Comparison of ENCODE assay signal across 8 cellular contexts in genomic region chr20:5127204-5127858, GRCh38. TPM values are rescaled to one million over a fixed set of nuclear protein-coding genes. Genes with fewer than 3 reads are reported as not detected.
A peak's percentile ranks its signal among the peaks of the same experiment; 100 is the strongest.
DNase-seq lines count a peak whose midpoint lies in the region; ATAC-seq, FAIRE-seq and TF ChIP-seq lines count a peak whose summit lies in the region.

No MANE protein-coding gene starts in this region.

- TF ChIP-seq POLR2A in GM12891 (IDR thresholded peaks at IDR 0.05; ENCODE audit: low read depth, low read length) (no peak), GM12878 (IDR thresholded peaks at IDR 0.05; ENCODE audit: low read depth, low read length) (peak; percentile 6; the same call in 1 of the 2 replicates), spleen (IDR thresholded peaks at IDR 0.05) (peak in 1 of 3 donors; percentile 18)

- peak; percentile 17 for ATAC-seq in HG02588 (IDR thresholded peaks at IDR 0.05; ENCODE audit: unreplicated experiment)
- ATAC-seq in GM12878 = peak; percentile 73

- RAD21 ChIA-PET in GM12878 (lab: Charles Lee; ENCODE audit: unreplicated experiment) = interaction anchor here (0.6 to 6.1 kb wide), 36 partner anchors 8 to 661 kb away, joined by 3 to 345 read pairs (median 6); no protein-coding TSS in a partner anchor

- no peak for TF ChIP-seq CTCF in GM12878 (IDR thresholded peaks at IDR 0.05 in 2 of 3, conservative IDR thresholded peaks at IDR 0.05 in 1 of 3; ENCODE audit: control insufficient read depth in 2 of 3, extremely low read depth in 1 of 3, insufficient read depth in 1 of 3, low read depth in 3 of 3, low read length in 3 of 3)
- TF ChIP-seq CTCF in spleen (IDR thresholded peaks at IDR 0.05 in 8 of 11, conservative IDR thresholded peaks at IDR 0.05 in 3 of 11) = no peak

- POLR2A ChIA-PET in GM12878 (lab: Charles Lee) = interaction anchor here (0.9 to 2.1 kb wide), 13 partner anchors 8 to 314 kb away, joined by 3 to 30 read pairs (median 6); no protein-coding TSS in a partner anchor

- peak; percentile 81 for FAIRE-seq in GM12891 (lab: Jason Lieb, UNC)
- peak; percentile 84 for FAIRE-seq in GM12878 (lab: Jason Lieb, UNC)

- SMC1A ChIA-PET in GM12878 (lab: Charles Lee; ENCODE audit: uncharacterized antibody, unreplicated experiment) = interaction anchor here (0.8 to 6.0 kb wide), 24 partner anchors 8 to 365 kb away, joined by 3 to 229 read pairs (median 6); no protein-coding TSS in a partner anchor

- CTCF ChIA-PET in GM12878 (lab: Yijun Ruan, JAX) = interaction anchor here (0.8 to 10.2 kb wide), 28 partner anchors 9 to 514 kb away, joined by 3 to 386 read pairs (median 8); no protein-coding TSS in a partner anchor

- H3K36me3 ChIP-seq in GM12878 (ENCODE audit: control insufficient read depth in 2 of 2, insufficient read depth in 2 of 2, low read length in 1 of 2) (peaks cover 0 to 6% of the 10 kb centered on the region in 2 experiments; a peak in 1 of 4 replicates), spleen (peaks cover 0 to 28% (median 0%) of the 10 kb centered on the region in 6 donors)

- no peaks in the 10 kb centered on the region for H3K27me3 ChIP-seq in GM12878 (replicated peaks in 1 of 2; ENCODE audit: control insufficient read depth in 2 of 2, insufficient read depth in 2 of 2, low read length in 1 of 2)
- no peaks in the 10 kb centered on the region for H3K27me3 ChIP-seq in spleen (replicated peaks in 1 of 7)

- H2AFZ ChIP-seq in GM12878 (ENCODE audit: control insufficient read depth, low read depth, low read length) = peak overlapping the region; percentile 85

- peaks cover 29% of the 10 kb centered on the region for H3K79me2 ChIP-seq in GM12878 (ENCODE audit: control insufficient read depth, insufficient read depth, low read length)

- DNase-seq in GM12891 (ENCODE audit: insufficient read length, low spot score) = peak; percentile 37
- peak; percentile 41 for DNase-seq in NCI-H1105 (lab: John Stamatoyannopoulos, UW)
- peak; percentile 28 for DNase-seq in T1000 (lab: John Stamatoyannopoulos, UW)
- peak; percentile 43 for DNase-seq in GM12878 (ENCODE audit: low read depth, low spot score)
- DNase-seq in spleen = peak; percentile 91
- DNase-seq in occipital lobe (lab: John Stamatoyannopoulos, UW) = no peak

- intact Hi-C loops in GM12878 (cut with micrococcal nuclease; ENCODE audit: unreplicated experiment) (loop anchor here (2.0 kb wide), 2 partner anchors 43 to 321 kb away; no protein-coding TSS in a partner anchor), spleen (cut with DNase I; ENCODE audit: low total_unique reads) (loop anchor here (5.0 kb wide), 1 partner anchor 65 kb away; no protein-coding TSS in a partner anchor)

- no peak for TF ChIP-seq EP300 in GM12878 (IDR thresholded peaks at IDR 0.05; ENCODE audit: borderline replicate concordance in 1 of 2, control insufficient read depth in 1 of 2, low read depth in 2 of 2, low read length in 2 of 2)

- no peaks in the 10 kb centered on the region for H4K20me1 ChIP-seq in GM12878 (ENCODE audit: control insufficient read depth, insufficient read depth)

- H3K27ac ChIP-seq in GM12878 (ENCODE audit: control insufficient read depth, insufficient read depth) (peak overlapping the region; percentile 87), spleen (peak overlapping the region; percentile 75 to 99 (median 96))

- TF ChIP-seq RAD21 in GM12878 (IDR thresholded peaks at IDR 0.05; ENCODE audit: insufficient read depth, low read depth, low read length) = no peak

- under 1% methylated on average over 44 of the region's 44 CpGs for WGBS in GM12878 (ENCODE audit: insufficient coverage, insufficient replicate concordance, low lambda C conversion rate, missing lambda C conversion rate)
- 0 to 3% (median 1%) methylated on average over 10 to 44 of the region's 44 CpGs for WGBS in spleen, 5 donors

- peak overlapping the region; percentile 89 for H3K9ac ChIP-seq in GM12878 (ENCODE audit: control insufficient read depth, insufficient read depth, low read length)

- no TSS peak for BruUV-seq in GM12878 (replicated peaks; lab: Mats Ljungman, UMichigan)

- H3K4me3 ChIP-seq in GM12878 (peak overlapping the region; percentile 88), iPS-18c (ENCODE audit: insufficient read depth, low read depth, low read length) (peak overlapping the region; percentile 94), spleen (peak overlapping the region; percentile 52 to 97 (median 76))

- peak overlapping the region; percentile 94 for H3K4me2 ChIP-seq in GM12878 (ENCODE audit: control insufficient read depth, insufficient read depth)

- in situ Hi-C loops in GM12878 (cut with MboI) = no loop called here

- H3K9me3 ChIP-seq in GM12878 (replicated peaks; ENCODE audit: control insufficient read depth, insufficient read depth, low read length) (no peaks in the 10 kb centered on the region), iPS-18c (ENCODE audit: control insufficient read depth, insufficient read depth, low read length) (no peaks in the 10 kb centered on the region), spleen (no peaks in the 10 kb centered on the region)

- H3K4me1 ChIP-seq in GM12878 (ENCODE audit: control insufficient read depth, insufficient read depth, low read length) (peaks cover 16% of the 10 kb centered on the region), spleen (peaks cover 16 to 70% (median 37%) of the 10 kb centered on the region in 6 donors)

TF ChIP-seq in GM12891, 5 proteins besides CTCF, POLR2A, EP300 and RAD21 (continues in another document):
- TF ChIP-seq POLR2AphosphoS5 (IDR thresholded peaks at IDR 0.05; ENCODE audit: low read depth, low read length) = no peak

TF ChIP-seq in GM12878, 131 proteins besides CTCF, POLR2A, EP300 and RAD21 (continues in another document):
- no peak for TF ChIP-seq ZNF24 (IDR thresholded peaks at IDR 0.05)

RNA-seq across cellular contexts. Expression of gene CDS2, which starts 0.5 kb away (rescaled TPM):
- polyA plus RNA-seq in GM12891 (2012; ENCODE audit: low read depth, missing spikeins) = 5.9 TPM
- total RNA-seq in GM12878 (2013; cell fraction: nucleolus; rRNA removed) = 65.8 and 72.7 TPM in 2 replicates
- total RNA-seq in GM12878 (2014; rRNA removed) (16.5 and 19.6 TPM in 2 replicates), GM12878 (2014; rRNA removed; fragmentation: Illumina TruSeq; extraction: Trizol) (19.3 and 19.8 TPM in 2 replicates), GM12878 (2021) (41.1 and 41.4 TPM in 2 replicates), spleen (10 to 100 TPM; 33.1 to 61.8 (median 45.5) TPM), occipital lobe (67.2 TPM)
- 8.5 TPM for polyA plus RNA-seq in GM12878 (2011; ENCODE audit: low read depth)
- polyA plus RNA-seq in GM12878 (2011; rRNA removed) (89.4 and 94.7 TPM in 2 replicates), GM12878 (2014; fragmentation: Illumina TruSeq; extraction: Trizol) (26.4 and 29.3 TPM in 2 replicates), GM12878 (2014; fragmentation: Nextera tagmentation; extraction: Ambion mirVana) (10 to 100 TPM; 11.5 to 15.4 TPM), GM12878 (2014; rRNA removed) (13.5 and 17.8 TPM in 2 replicates), GM12878 (2016; fragmentation: Nextera tagmentation; extraction: Ambion mirVana) (10 to 100 TPM; 59.5 to 59.8 TPM), spleen (10 to 100 TPM in 1 of 3 donors, 1 to 10 TPM in 2; 6.9 to 10.7 (median 9.1) TPM)
- 34.4 and 52.3 TPM in 2 replicates for polyA plus RNA-seq in GM12878 (2011; cell fraction: cytosol; rRNA removed)
- 38.5 and 57.8 TPM in 2 replicates for polyA plus RNA-seq in GM12878 (2011; cell fraction: nucleus; rRNA removed)
- polyA plus RNA-seq in GM12878 (2012) = 9.9 and 13.1 TPM in 2 replicates
- 64.4 and 105 TPM in 2 replicates for polyA minus RNA-seq in GM12878 (2011; rRNA and poly(A)+ RNA removed)
- polyA minus RNA-seq in GM12878 (2011; cell fraction: cytosol; rRNA and poly(A)+ RNA removed) = 9.4 and 16.5 TPM in 2 replicates
- 15.5 and 20.8 TPM in 2 replicates for polyA minus RNA-seq in GM12878 (2011; cell fraction: nucleus; rRNA and poly(A)+ RNA removed)

RNA-seq across cellular contexts. Expression of gene PCNA, which starts 7.6 kb away (rescaled TPM):
- polyA plus RNA-seq in GM12891 (2012; ENCODE audit: low read depth, missing spikeins) = 269 TPM
- 68.2 and 72.6 TPM in 2 replicates for total RNA-seq in GM12878 (2013; cell fraction: nucleolus; rRNA removed)
- 493 and 526 TPM in 2 replicates for total RNA-seq in GM12878 (2014; rRNA removed)
- 470 and 509 TPM in 2 replicates for total RNA-seq in GM12878 (2014; rRNA removed; fragmentation: Illumina TruSeq; extraction: Trizol)
- total RNA-seq in GM12878 (2021) = 389 and 402 TPM in 2 replicates
- 175 TPM for polyA plus RNA-seq in GM12878 (2011; ENCODE audit: low read depth)
- polyA plus RNA-seq in GM12878 (2011; rRNA removed) = 565 and 738 TPM in 2 replicates
- polyA plus RNA-seq in GM12878 (2011; cell fraction: cytosol; rRNA removed) = 683 and 744 TPM in 2 replicates
- polyA plus RNA-seq in GM12878 (2011; cell fraction: nucleus; rRNA removed) = 317 and 447 TPM in 2 replicates
- polyA plus RNA-seq in GM12878 (2012) = 215 and 236 TPM in 2 replicates
- polyA plus RNA-seq in GM12878 (2014; fragmentation: Illumina TruSeq; extraction: Trizol) = 459 and 487 TPM in 2 replicates
- 100 to 1,000 TPM; 651 to 694 TPM for polyA plus RNA-seq in GM12878 (2014; fragmentation: Nextera tagmentation; extraction: Ambion mirVana)
- 464 and 516 TPM in 2 replicates for polyA plus RNA-seq in GM12878 (2014; rRNA removed)
- 100 to 1,000 TPM; 568 to 618 TPM for polyA plus RNA-seq in GM12878 (2016; fragmentation: Nextera tagmentation; extraction: Ambion mirVana)
- 328 and 409 TPM in 2 replicates for polyA minus RNA-seq in GM12878 (2011; rRNA and poly(A)+ RNA removed)
- 236 and 284 TPM in 2 replicates for polyA minus RNA-seq in GM12878 (2011; cell fraction: cytosol; rRNA and poly(A)+ RNA removed)
- 83.2 and 141 TPM in 2 replicates for polyA minus RNA-seq in GM12878 (2011; cell fraction: nucleus; rRNA and poly(A)+ RNA removed)
- total RNA-seq in spleen = 10 to 100 TPM; 39.6 to 81.5 (median 45.9) TPM
- 100 to 1,000 TPM in 1 of 3 donors, 10 to 100 TPM in 2; 45.6 to 106 (median 90.0) TPM for polyA plus RNA-seq in spleen
- total RNA-seq in occipital lobe = 40.9 TPM

RNA-seq across cellular contexts. Expression of gene TMEM230, which starts 14.5 kb away (rescaled TPM):
- polyA plus RNA-seq in GM12891 (2012; ENCODE audit: low read depth, missing spikeins) = 75.8 TPM
- 48.5 and 48.6 TPM in 2 replicates for total RNA-seq in GM12878 (2013; cell fraction: nucleolus; rRNA removed)
- total RNA-seq in GM12878 (2014; rRNA removed) = 139 and 176 TPM in 2 replicates
- total RNA-seq in GM12878 (2014; rRNA removed; fragmentation: Illumina TruSeq; extraction: Trizol) = 102 and 105 TPM in 2 replicates
- total RNA-seq in GM12878 (2021) = 81.7 and 82.4 TPM in 2 replicates
- 55.1 TPM for polyA plus RNA-seq in GM12878 (2011; ENCODE audit: low read depth)
- polyA plus RNA-seq in GM12878 (2011; rRNA removed) = 131 and 151 TPM in 2 replicates
- polyA plus RNA-seq in GM12878 (2011; cell fraction: cytosol; rRNA removed) = 99.3 and 105 TPM in 2 replicates
- 32.1 and 46.0 TPM in 2 replicates for polyA plus RNA-seq in GM12878 (2011; cell fraction: nucleus; rRNA removed)
- 72.7 and 77.3 TPM in 2 replicates for polyA plus RNA-seq in GM12878 (2012)
- 129 and 150 TPM in 2 replicates for polyA plus RNA-seq in GM12878 (2014; fragmentation: Illumina TruSeq; extraction: Trizol)
- 10 to 100 TPM; 53.0 to 69.1 TPM for polyA plus RNA-seq in GM12878 (2014; fragmentation: Nextera tagmentation; extraction: Ambion mirVana)
- polyA plus RNA-seq in GM12878 (2014; rRNA removed) = 141 and 157 TPM in 2 replicates
- polyA plus RNA-seq in GM12878 (2016; fragmentation: Nextera tagmentation; extraction: Ambion mirVana) = 100 to 1,000 TPM; 183 to 185 TPM
- polyA minus RNA-seq in GM12878 (2011; rRNA and poly(A)+ RNA removed) = 38.9 and 49.5 TPM in 2 replicates
- polyA minus RNA-seq in GM12878 (2011; cell fraction: cytosol; rRNA and poly(A)+ RNA removed) = 17.6 and 21.7 TPM in 2 replicates
- polyA minus RNA-seq in GM12878 (2011; cell fraction: nucleus; rRNA and poly(A)+ RNA removed) = 10.4 and 10.6 TPM in 2 replicates
- 10 to 100 TPM; 62.5 to 83.7 (median 75.1) TPM for total RNA-seq in spleen
- 100 to 1,000 TPM; 112 to 131 (median 123) TPM for polyA plus RNA-seq in spleen
- 50.1 TPM for total RNA-seq in occipital lobe
